ENCODE assay signal across 1 cellular context in the genomic region with DNA sequence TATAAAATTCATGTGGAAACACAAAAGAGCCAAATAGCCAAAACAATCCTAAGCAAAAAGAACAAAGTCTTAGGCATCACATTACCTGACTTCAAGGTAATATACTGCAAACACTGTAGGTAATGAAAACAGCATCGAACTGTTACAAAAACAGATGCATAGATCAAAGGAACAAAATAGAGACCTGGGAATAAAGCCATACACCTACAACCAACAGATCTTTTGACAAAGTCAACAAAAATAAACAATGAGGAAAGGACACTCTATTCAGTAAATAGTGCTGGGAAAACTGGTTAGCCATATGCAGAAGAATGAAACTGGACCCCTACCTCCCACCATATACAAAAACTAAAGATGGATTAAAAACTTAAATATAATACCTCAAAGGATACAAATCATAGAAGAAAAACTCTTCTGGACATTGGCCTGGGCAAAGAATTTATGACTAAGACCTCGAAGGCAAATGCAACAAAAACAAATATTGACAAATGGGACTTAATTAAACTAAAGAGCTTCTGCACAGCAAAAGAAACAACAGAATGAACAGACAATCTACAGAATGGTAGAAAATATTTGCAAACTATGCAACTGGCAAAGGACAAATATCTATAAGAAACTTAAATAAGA.
TF ChIP-seq lines count a peak whose summit lies in the region.

No MANE protein-coding gene starts in this region.

TF ChIP-seq in HepG2, 621 proteins besides CTCF, POLR2A, EP300 and RAD21 (continued from another document):
- TF ChIP-seq, protein P1, sequence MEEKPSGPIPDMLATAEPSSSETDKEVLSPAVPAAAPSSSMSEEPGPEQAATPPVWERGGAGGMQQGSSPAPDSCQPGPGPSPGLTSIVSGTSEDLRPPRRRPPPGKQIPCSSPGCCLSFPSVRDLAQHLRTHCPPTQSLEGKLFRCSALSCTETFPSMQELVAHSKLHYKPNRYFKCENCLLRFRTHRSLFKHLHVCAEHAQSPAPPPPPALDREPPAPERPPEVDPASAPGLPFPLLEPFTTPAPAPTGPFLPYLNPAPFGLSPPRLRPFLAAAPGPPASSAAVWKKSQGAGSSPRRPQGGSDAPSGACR (CRISPR knock-in tag; IDR thresholded peaks at IDR 0.05): no peak
- TF ChIP-seq ZNF629 (CRISPR knock-in tag; conservative IDR thresholded peaks at IDR 0.05): no peak
- TF ChIP-seq HCFC1 (IDR thresholded peaks at IDR 0.05; ENCODE audit: low read depth, low read length): no peak
- no peak for TF ChIP-seq SMAD1 (CRISPR knock-in tag; IDR thresholded peaks at IDR 0.05; ENCODE audit: borderline replicate concordance, low read depth)
- no peak for TF ChIP-seq ZNF550 (CRISPR knock-in tag; IDR thresholded peaks at IDR 0.05; ENCODE audit: borderline replicate concordance)
- TF ChIP-seq TBX3 (IDR thresholded peaks at IDR 0.05; ENCODE audit: borderline replicate concordance): peak; percentile 67; the same call in 1 of the 2 replicates
- no peak for TF ChIP-seq ZNF839 (CRISPR knock-in tag; IDR thresholded peaks at IDR 0.05; ENCODE audit: borderline replicate concordance)
- TF ChIP-seq ZNF12 (CRISPR knock-in tag; IDR thresholded peaks at IDR 0.05): no peak
- TF ChIP-seq, protein P2, sequence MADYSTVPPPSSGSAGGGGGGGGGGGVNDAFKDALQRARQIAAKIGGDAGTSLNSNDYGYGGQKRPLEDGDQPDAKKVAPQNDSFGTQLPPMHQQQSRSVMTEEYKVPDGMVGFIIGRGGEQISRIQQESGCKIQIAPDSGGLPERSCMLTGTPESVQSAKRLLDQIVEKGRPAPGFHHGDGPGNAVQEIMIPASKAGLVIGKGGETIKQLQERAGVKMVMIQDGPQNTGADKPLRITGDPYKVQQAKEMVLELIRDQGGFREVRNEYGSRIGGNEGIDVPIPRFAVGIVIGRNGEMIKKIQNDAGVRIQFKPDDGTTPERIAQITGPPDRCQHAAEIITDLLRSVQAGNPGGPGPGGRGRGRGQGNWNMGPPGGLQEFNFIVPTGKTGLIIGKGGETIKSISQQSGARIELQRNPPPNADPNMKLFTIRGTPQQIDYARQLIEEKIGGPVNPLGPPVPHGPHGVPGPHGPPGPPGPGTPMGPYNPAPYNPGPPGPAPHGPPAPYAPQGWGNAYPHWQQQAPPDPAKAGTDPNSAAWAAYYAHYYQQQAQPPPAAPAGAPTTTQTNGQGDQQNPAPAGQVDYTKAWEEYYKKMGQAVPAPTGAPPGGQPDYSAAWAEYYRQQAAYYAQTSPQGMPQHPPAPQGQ (CRISPR knock-in tag; IDR thresholded peaks at IDR 0.05; ENCODE audit: borderline replicate concordance): no peak
- TF ChIP-seq, protein P3, sequence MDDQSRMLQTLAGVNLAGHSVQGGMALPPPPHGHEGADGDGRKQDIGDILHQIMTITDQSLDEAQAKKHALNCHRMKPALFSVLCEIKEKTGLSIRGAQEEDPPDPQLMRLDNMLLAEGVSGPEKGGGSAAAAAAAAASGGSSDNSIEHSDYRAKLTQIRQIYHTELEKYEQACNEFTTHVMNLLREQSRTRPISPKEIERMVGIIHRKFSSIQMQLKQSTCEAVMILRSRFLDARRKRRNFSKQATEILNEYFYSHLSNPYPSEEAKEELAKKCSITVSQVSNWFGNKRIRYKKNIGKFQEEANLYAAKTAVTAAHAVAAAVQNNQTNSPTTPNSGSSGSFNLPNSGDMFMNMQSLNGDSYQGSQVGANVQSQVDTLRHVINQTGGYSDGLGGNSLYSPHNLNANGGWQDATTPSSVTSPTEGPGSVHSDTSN (CRISPR knock-in tag; IDR thresholded peaks at IDR 0.05; ENCODE audit: borderline replicate concordance): no peak
- TF ChIP-seq SNAI1 (CRISPR knock-in tag; IDR thresholded peaks at IDR 0.05; ENCODE audit: borderline replicate concordance): no peak
- no peak for TF ChIP-seq KDM3A (CRISPR knock-in tag; IDR thresholded peaks at IDR 0.05; ENCODE audit: low read depth)
- TF ChIP-seq ZNF747 (CRISPR knock-in tag; IDR thresholded peaks at IDR 0.05; ENCODE audit: borderline replicate concordance): no peak
- TF ChIP-seq RFX5 (IDR thresholded peaks at IDR 0.05; ENCODE audit: low read depth, low read length): no peak
- no peak for TF ChIP-seq ZBTB7B (CRISPR knock-in tag; IDR thresholded peaks at IDR 0.05)
- no peak for TF ChIP-seq TRIM24 (CRISPR knock-in tag; IDR thresholded peaks at IDR 0.05)
- no peak for TF ChIP-seq ZNF232 (CRISPR knock-in tag; IDR thresholded peaks at IDR 0.05; ENCODE audit: borderline replicate concordance)
- TF ChIP-seq ZNF121 (CRISPR knock-in tag; IDR thresholded peaks at IDR 0.05): no peak
- no peak for TF ChIP-seq NCOA1 (CRISPR knock-in tag; IDR thresholded peaks at IDR 0.05)
- no peak for TF ChIP-seq ZNF354B (CRISPR knock-in tag; IDR thresholded peaks at IDR 0.05)
- TF ChIP-seq, protein P4, sequence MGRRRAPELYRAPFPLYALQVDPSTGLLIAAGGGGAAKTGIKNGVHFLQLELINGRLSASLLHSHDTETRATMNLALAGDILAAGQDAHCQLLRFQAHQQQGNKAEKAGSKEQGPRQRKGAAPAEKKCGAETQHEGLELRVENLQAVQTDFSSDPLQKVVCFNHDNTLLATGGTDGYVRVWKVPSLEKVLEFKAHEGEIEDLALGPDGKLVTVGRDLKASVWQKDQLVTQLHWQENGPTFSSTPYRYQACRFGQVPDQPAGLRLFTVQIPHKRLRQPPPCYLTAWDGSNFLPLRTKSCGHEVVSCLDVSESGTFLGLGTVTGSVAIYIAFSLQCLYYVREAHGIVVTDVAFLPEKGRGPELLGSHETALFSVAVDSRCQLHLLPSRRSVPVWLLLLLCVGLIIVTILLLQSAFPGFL (CRISPR knock-in tag; IDR thresholded peaks at IDR 0.05): no peak
- no peak for TF ChIP-seq NRL (CRISPR knock-in tag; IDR thresholded peaks at IDR 0.05; ENCODE audit: borderline replicate concordance)
- TF ChIP-seq, protein P5, sequence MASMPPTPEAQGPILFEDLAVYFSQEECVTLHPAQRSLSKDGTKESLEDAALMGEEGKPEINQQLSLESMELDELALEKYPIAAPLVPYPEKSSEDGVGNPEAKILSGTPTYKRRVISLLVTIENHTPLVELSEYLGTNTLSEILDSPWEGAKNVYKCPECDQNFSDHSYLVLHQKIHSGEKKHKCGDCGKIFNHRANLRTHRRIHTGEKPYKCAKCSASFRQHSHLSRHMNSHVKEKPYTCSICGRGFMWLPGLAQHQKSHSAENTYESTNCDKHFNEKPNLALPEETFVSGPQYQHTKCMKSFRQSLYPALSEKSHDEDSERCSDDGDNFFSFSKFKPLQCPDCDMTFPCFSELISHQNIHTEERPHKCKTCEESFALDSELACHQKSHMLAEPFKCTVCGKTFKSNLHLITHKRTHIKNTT (CRISPR knock-in tag; IDR thresholded peaks at IDR 0.05): no peak
- no peak for TF ChIP-seq RBAK (CRISPR knock-in tag; IDR thresholded peaks at IDR 0.05)
- TF ChIP-seq, protein P6, sequence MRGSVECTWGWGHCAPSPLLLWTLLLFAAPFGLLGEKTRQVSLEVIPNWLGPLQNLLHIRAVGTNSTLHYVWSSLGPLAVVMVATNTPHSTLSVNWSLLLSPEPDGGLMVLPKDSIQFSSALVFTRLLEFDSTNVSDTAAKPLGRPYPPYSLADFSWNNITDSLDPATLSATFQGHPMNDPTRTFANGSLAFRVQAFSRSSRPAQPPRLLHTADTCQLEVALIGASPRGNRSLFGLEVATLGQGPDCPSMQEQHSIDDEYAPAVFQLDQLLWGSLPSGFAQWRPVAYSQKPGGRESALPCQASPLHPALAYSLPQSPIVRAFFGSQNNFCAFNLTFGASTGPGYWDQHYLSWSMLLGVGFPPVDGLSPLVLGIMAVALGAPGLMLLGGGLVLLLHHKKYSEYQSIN (CRISPR knock-in tag; IDR thresholded peaks at IDR 0.05; ENCODE audit: borderline replicate concordance): no peak
- TF ChIP-seq MXI1 (IDR thresholded peaks at IDR 0.05; ENCODE audit: borderline replicate concordance, low read depth, low read length): no peak
- TF ChIP-seq, protein P7, sequence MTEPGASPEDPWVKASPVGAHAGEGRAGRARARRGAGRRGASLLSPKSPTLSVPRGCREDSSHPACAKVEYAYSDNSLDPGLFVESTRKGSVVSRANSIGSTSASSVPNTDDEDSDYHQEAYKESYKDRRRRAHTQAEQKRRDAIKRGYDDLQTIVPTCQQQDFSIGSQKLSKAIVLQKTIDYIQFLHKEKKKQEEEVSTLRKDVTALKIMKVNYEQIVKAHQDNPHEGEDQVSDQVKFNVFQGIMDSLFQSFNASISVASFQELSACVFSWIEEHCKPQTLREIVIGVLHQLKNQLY (CRISPR knock-in tag; IDR thresholded peaks at IDR 0.05): no peak
- TF ChIP-seq NFKBIZ (CRISPR knock-in tag; IDR thresholded peaks at IDR 0.05): no peak
- TF ChIP-seq MTF1 (CRISPR knock-in tag; IDR thresholded peaks at IDR 0.05): no peak
- no peak for TF ChIP-seq HNRNPH1 (optimal IDR thresholded peaks at IDR 0.05; ENCODE audit: low read depth, low read length)
- TF ChIP-seq, protein P8, sequence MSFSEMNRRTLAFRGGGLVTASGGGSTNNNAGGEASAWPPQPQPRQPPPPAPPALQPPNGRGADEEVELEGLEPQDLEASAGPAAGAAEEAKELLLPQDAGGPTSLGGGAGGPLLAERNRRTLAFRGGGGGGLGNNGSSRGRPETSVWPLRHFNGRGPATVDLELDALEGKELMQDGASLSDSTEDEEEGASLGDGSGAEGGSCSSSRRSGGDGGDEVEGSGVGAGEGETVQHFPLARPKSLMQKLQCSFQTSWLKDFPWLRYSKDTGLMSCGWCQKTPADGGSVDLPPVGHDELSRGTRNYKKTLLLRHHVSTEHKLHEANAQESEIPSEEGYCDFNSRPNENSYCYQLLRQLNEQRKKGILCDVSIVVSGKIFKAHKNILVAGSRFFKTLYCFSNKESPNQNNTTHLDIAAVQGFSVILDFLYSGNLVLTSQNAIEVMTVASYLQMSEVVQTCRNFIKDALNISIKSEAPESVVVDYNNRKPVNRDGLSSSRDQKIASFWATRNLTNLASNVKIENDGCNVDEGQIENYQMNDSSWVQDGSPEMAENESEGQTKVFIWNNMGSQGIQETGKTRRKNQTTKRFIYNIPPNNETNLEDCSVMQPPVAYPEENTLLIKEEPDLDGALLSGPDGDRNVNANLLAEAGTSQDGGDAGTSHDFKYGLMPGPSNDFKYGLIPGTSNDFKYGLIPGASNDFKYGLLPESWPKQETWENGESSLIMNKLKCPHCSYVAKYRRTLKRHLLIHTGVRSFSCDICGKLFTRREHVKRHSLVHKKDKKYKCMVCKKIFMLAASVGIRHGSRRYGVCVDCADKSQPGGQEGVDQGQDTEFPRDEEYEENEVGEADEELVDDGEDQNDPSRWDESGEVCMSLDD (CRISPR knock-in tag; IDR thresholded peaks at IDR 0.05; ENCODE audit: borderline replicate concordance): no peak
- TF ChIP-seq TAF15 (IDR thresholded peaks at IDR 0.05; ENCODE audit: low read depth, low read length, poor library complexity, severe bottlenecking): no peak
